Comparison of ENCODE assay signal across 8 cellular contexts in genomic region chr7:2566890-2567662, GRCh38. TPM values are rescaled to one million over a fixed set of nuclear protein-coding genes. Genes with fewer than 3 reads are reported as not detected.
DNase-seq lines count a peak whose midpoint lies in the region; ATAC-seq and TF ChIP-seq lines count a peak whose summit lies in the region.

No MANE protein-coding gene starts in this region.

- no peaks in the 10 kb centered on the region for H3K27me3 ChIP-seq in CD4-positive, alpha-beta T cell (ENCODE audit: control insufficient read depth, insufficient read depth, low read length)
- H3K27me3 ChIP-seq in Karpas-422 (ENCODE audit: low read length) (no peaks in the 10 kb centered on the region), heart left ventricle (no peaks in the 10 kb centered on the region), thyroid gland (no peaks in the 10 kb centered on the region)

- H3K27me3 Mint-ChIP-seq in CD4-positive, alpha-beta T cell, result no peaks in the 10 kb centered on the region
- no peaks in the 10 kb centered on the region for H3K27me3 Mint-ChIP-seq in mesothelial cell of epicardium (ENCODE audit: low read depth)

- no peak for TF ChIP-seq CTCF in CD4-positive, alpha-beta T cell (IDR thresholded peaks at IDR 0.05)
- TF ChIP-seq CTCF in heart left ventricle (IDR thresholded peaks at IDR 0.05) (peak in 3 of 12 donors; percentile 4 to 27 (median 13)), thyroid gland (IDR thresholded peaks at IDR 0.05) (no peak), mesothelial cell of epicardium (IDR thresholded peaks at IDR 0.05; ENCODE audit: unreplicated experiment) (no peak)

- H3K4me3 ChIP-seq in Karpas-422 (ENCODE audit: low read length), result no peak overlapping the region
- peak overlapping the region in 6 of 12 donors; percentile 2 to 47 (median 35) for H3K4me3 ChIP-seq in heart left ventricle
- no peak overlapping the region for H3K4me3 ChIP-seq in thyroid gland (replicated peaks in 1 of 3)

- peak overlapping the region; percentile 79 for H3K4me3 Mint-ChIP-seq in CD4-positive, alpha-beta T cell
- H3K4me3 Mint-ChIP-seq in mesothelial cell of epicardium, result no peak overlapping the region

- CTCF ChIA-PET in CD4-positive, alpha-beta T cell (lab: Charles Lee), result interaction anchor here (1.4 kb wide), 1 partner anchor 116 kb away, joined by 3 read pairs; no protein-coding TSS in a partner anchor

- 0 out of 2 replicates have a peak overlapping the region, but pooled peaks have one; percentile 21 for H3K9ac ChIP-seq in Karpas-422 (ENCODE audit: low read length)

- no peaks in the 10 kb centered on the region for H3K36me3 Mint-ChIP-seq in CD4-positive, alpha-beta T cell (ENCODE audit: low read depth)
- peaks cover 9% of the 10 kb centered on the region for H3K36me3 Mint-ChIP-seq in mesothelial cell of epicardium

- POLR2A ChIA-PET in CD4-positive, alpha-beta T cell (lab: Charles Lee), result interaction anchor here (1.1 to 1.3 kb wide), 2 partner anchors 47 to 64 kb away, joined by 3 to 4 read pairs; no protein-coding TSS in a partner anchor

- intact Hi-C loops in CD4-positive, alpha-beta T cell (cut with DNase I, micrococcal nuclease), result loop anchor here (1.0 to 10.0 kb wide), 3 partner anchors 89 to 148 kb away; no protein-coding TSS in a partner anchor
- intact Hi-C loops in heart left ventricle (cut with DNase I) (loop anchor here (1.0 to 10.0 kb wide), 7 partner anchors 92 to 118 kb away; partner anchors contain the start of genes AMZ1 (in 1 of the 10) and GRIFIN (in 1 of the 10)), thyroid gland (cut with DNase I) (loop anchor here (10.0 kb wide), 1 partner anchor 118 kb away; the partner anchor contains the start of gene AMZ1)

- ATAC-seq in CD4-positive, alpha-beta T cell (ENCODE audit: poor library complexity), result peak; percentile 91
- peak; percentile 85 for ATAC-seq in GM21360 (IDR thresholded peaks at IDR 0.05; ENCODE audit: unreplicated experiment)
- peak; percentile 75 to 83 (median 82) for ATAC-seq in heart left ventricle

- DNase-seq in CD4-positive, alpha-beta T cell, result peak in 4 of 10 experiments; percentile 19 to 31 (median 22)
- peak; percentile 71 for DNase-seq in Karpas-422
- peak in 2 of 5 donors; percentile 32 to 52 for DNase-seq in heart left ventricle
- no peak for DNase-seq in thyroid gland
- no peak for DNase-seq in DMS 273 treated with DMSO at 0.1 percent for 48 hours (lab: John Stamatoyannopoulos, UW)
- no peak for DNase-seq in T1000 (lab: John Stamatoyannopoulos, UW)
- no peak for DNase-seq in mesothelial cell of epicardium (ENCODE audit: low spot score in 2 of 2, unreplicated experiment in 2 of 2)

- no peak overlapping the region for H2AFZ ChIP-seq in Karpas-422 (ENCODE audit: low read length)

- H3K36me3 ChIP-seq in Karpas-422 (ENCODE audit: insufficient read depth, low read length) (no peaks in the 10 kb centered on the region), heart left ventricle (peaks cover 0 to 12% (median 6%) of the 10 kb centered on the region in 9 donors), thyroid gland (peaks cover 0 to 7% of the 10 kb centered on the region in 2 donors)

- no peaks in the 10 kb centered on the region for H3K79me2 ChIP-seq in Karpas-422 (ENCODE audit: low read length)

- no peaks in the 10 kb centered on the region for H3K9me3 Mint-ChIP-seq in CD4-positive, alpha-beta T cell
- no peaks in the 10 kb centered on the region for H3K9me3 Mint-ChIP-seq in mesothelial cell of epicardium

- TF ChIP-seq POLR2A in heart left ventricle (IDR thresholded peaks at IDR 0.05) (no peak), thyroid gland (IDR thresholded peaks at IDR 0.05) (no peak)

- H3K4me1 ChIP-seq in Karpas-422 (ENCODE audit: low read length), result peaks cover 8% of the 10 kb centered on the region; the same call in 1 of the 2 replicates
- H3K4me1 ChIP-seq in heart left ventricle, result peaks cover 0 to 19% (median 9%) of the 10 kb centered on the region in 12 donors
- peaks cover 0 to 9% of the 10 kb centered on the region in 2 donors for H3K4me1 ChIP-seq in thyroid gland

- no peak overlapping the region for H3K27ac ChIP-seq in CD4-positive, alpha-beta T cell (ENCODE audit: low read depth, low read length)
- H3K27ac ChIP-seq in Karpas-422 (ENCODE audit: low read length) (no peak overlapping the region), heart left ventricle (no peak overlapping the region), thyroid gland (no peak overlapping the region)

- peak overlapping the region; percentile 63 for H3K27ac Mint-ChIP-seq in CD4-positive, alpha-beta T cell
- H3K27ac Mint-ChIP-seq in mesothelial cell of epicardium, result no peak overlapping the region

- peaks cover 22% of the 10 kb centered on the region for H3K4me1 Mint-ChIP-seq in CD4-positive, alpha-beta T cell (ENCODE audit: low read depth)
- H3K4me1 Mint-ChIP-seq in mesothelial cell of epicardium, result no peaks in the 10 kb centered on the region

- H3K9me3 ChIP-seq in CD4-positive, alpha-beta T cell (ENCODE audit: control insufficient read depth, low read length), result no peaks in the 10 kb centered on the region
- H3K9me3 ChIP-seq in Karpas-422 (ENCODE audit: low read length), result no peaks in the 10 kb centered on the region
- H3K9me3 ChIP-seq in heart left ventricle, result no peaks in the 10 kb centered on the region
- no peaks in the 10 kb centered on the region for H3K9me3 ChIP-seq in thyroid gland

- WGBS in heart left ventricle, 4 donors, result 52 to 74% (median 60%) methylated on average over 26 to 28 of the region's 28 CpGs
- 76 to 83% methylated on average over 23 to 26 of the region's 28 CpGs for WGBS in thyroid gland, 2 donors

- H3K4me2 ChIP-seq in Karpas-422 (ENCODE audit: low read depth, low read length, poor library complexity, severe bottlenecking), result peak overlapping the region; percentile 15

- no peaks in the 10 kb centered on the region for H3K9me2 ChIP-seq in Karpas-422 (replicated peaks; ENCODE audit: insufficient read depth, low read length)

- no peaks in the 10 kb centered on the region for H4K20me1 ChIP-seq in Karpas-422 (ENCODE audit: insufficient read depth, low read depth, low read length)

RNA-seq across cellular contexts. Expression of gene IQCE, which starts 8.3 kb away (rescaled TPM):
- 1 to 10 TPM; 4.3 to 5.6 TPM for total RNA-seq in CD4-positive, alpha-beta T cell
- total RNA-seq in Karpas-422 (2014; rRNA removed; shearing (Covaris generic); ENCODE audit: low replicate concordance), result 0.93 and 1.1 TPM in 2 replicates
- total RNA-seq in heart left ventricle (10 to 100 TPM in 5 of 9 donors, 1 to 10 TPM in 4; 8.0 to 14.1 (median 10.3) TPM), thyroid gland (10 to 100 TPM; 16.0 to 40.2 (median 37.2) TPM), mesothelial cell of epicardium (26.6 to 29.6 TPM (median 26.6 TPM) in 3 replicates)
- 10 to 100 TPM in 1 of 2 donors, 1 to 10 TPM in 1; 5.0 to 10.8 TPM for polyA plus RNA-seq in heart left ventricle

RNA-seq across cellular contexts. Expression of gene BRAT1, which starts 11.8 kb away (rescaled TPM):
- total RNA-seq in CD4-positive, alpha-beta T cell, result 10 to 100 TPM; 24.1 to 24.5 TPM
- total RNA-seq in Karpas-422 (2014; rRNA removed; shearing (Covaris generic); ENCODE audit: low replicate concordance), result 10.5 and 30.1 TPM in 2 replicates
- total RNA-seq in heart left ventricle, result 10 to 100 TPM; 10.9 to 27.8 (median 14.9) TPM
- 10 to 100 TPM; 13.8 to 17.8 TPM for polyA plus RNA-seq in heart left ventricle
- 10 to 100 TPM; 37.2 to 51.8 (median 45.6) TPM for total RNA-seq in thyroid gland
- total RNA-seq in mesothelial cell of epicardium, result 44.2 to 47.6 TPM (median 46.8 TPM) in 3 replicates

RNA-seq across cellular contexts. Expression of gene LFNG, which starts 47.5 kb away (rescaled TPM):
- 10 to 100 TPM; 96.7 to 99.8 TPM for total RNA-seq in CD4-positive, alpha-beta T cell
- 0.07 and 0.19 TPM in 2 replicates for total RNA-seq in Karpas-422 (2014; rRNA removed; shearing (Covaris generic); ENCODE audit: low replicate concordance)
- total RNA-seq in heart left ventricle, result 10 to 100 TPM in 3 of 9 donors, 1 to 10 TPM in 6; 3.1 to 22.8 (median 7.7) TPM
- 1 to 10 TPM; 5.4 to 5.7 TPM for polyA plus RNA-seq in heart left ventricle
- 1 to 10 TPM; 3.8 to 6.1 (median 4.8) TPM for total RNA-seq in thyroid gland
- total RNA-seq in mesothelial cell of epicardium, result 16.0 to 19.0 TPM (median 16.3 TPM) in 3 replicates
